In genomic region chr21:45085700-45086099, GRCh38 we compare ENCODE assay signal across 15 cellular contexts.
"Had no signal": no experiment of that assay in that cellular context is flagged by ENCODE, and none has a peak within 500 bp of the region (broad histone marks: within the 10 kb centered on the region; RNA-seq: fewer than 3 reads in every experiment).

No MANE protein-coding gene starts in this region.

- H3K4me3 Mint-ChIP-seq: neural progenitor cell; stimulated activated effector memory CD8-positive, alpha-beta T cell treated with anti-CD3 and anti-CD28 coated beads, Interleukin-12 subunit alpha, Interleukin-12 subunit beta, amount 100 ng/mL, for 72 hours had no signal

- H3K36me3 Mint-ChIP-seq: neural progenitor cell had no signal

- H3K9me3 Mint-ChIP-seq: effector memory CD8-positive, alpha-beta T cell; neural progenitor cell; stimulated activated effector memory CD8-positive, alpha-beta T cell treated with anti-CD3 and anti-CD28 coated beads, Interleukin-12 subunit alpha, Interleukin-12 subunit beta, amount 100 ng/mL, for 72 hours had no signal

- H3K4me3 ChIP-seq: gastrocnemius medialis, heart left ventricle, lung, neural progenitor cell, ovary, sigmoid colon, thoracic aorta had no signal

- H3K4me1 ChIP-seq: gastrocnemius medialis had no signal

- H3K36me3 ChIP-seq: neural progenitor cell, ovary, sigmoid colon had no signal

- ATAC-seq: effector memory CD8-positive, alpha-beta T cell; gastrocnemius medialis; heart left ventricle; stimulated activated effector memory CD8-positive, alpha-beta T cell treated with anti-CD3 and anti-CD28 coated beads, Interleukin-12 subunit alpha, Interleukin-12 subunit beta, amount 100 ng/mL, for 72 hours had no signal

- H3K27ac Mint-ChIP-seq: neural progenitor cell; stimulated activated effector memory CD8-positive, alpha-beta T cell treated with anti-CD3 and anti-CD28 coated beads, Interleukin-12 subunit alpha, Interleukin-12 subunit beta, amount 100 ng/mL, for 72 hours had no signal

- H3K27ac ChIP-seq: epithelial cell of prostate, gastrocnemius medialis, heart left ventricle, neural progenitor cell, ovary, thoracic aorta had no signal

- H3K27me3 ChIP-seq: gastrocnemius medialis, heart left ventricle, neural progenitor cell, ovary, sigmoid colon had no signal

- H3K9me3 ChIP-seq: gastrocnemius medialis, heart left ventricle, ovary, sigmoid colon, SK-N-SH, thoracic aorta had no signal

- DNase-seq: activated CD4-positive, alpha-beta T cell treated with anti-CD3 and anti-CD28 coated beads for 4 hours; activated effector memory CD4-positive, alpha-beta T cell treated with Interleukin-2 at 50 U/mL for 16 hours; dermis blood vessel endothelial cell; effector memory CD8-positive, alpha-beta T cell; gastrocnemius medialis; heart left ventricle; ovary; sigmoid colon; stimulated activated CD4-positive, alpha-beta T cell treated with anti-CD3 and anti-CD28 coated beads, Interleukin-1b, Interleukin-23, amount 100 ng/mL, for 48 hours had no signal

- H3K27me3 Mint-ChIP-seq: effector memory CD8-positive, alpha-beta T cell had no signal
